ENCODE assay signal across 8 cellular contexts in the genomic region with DNA sequence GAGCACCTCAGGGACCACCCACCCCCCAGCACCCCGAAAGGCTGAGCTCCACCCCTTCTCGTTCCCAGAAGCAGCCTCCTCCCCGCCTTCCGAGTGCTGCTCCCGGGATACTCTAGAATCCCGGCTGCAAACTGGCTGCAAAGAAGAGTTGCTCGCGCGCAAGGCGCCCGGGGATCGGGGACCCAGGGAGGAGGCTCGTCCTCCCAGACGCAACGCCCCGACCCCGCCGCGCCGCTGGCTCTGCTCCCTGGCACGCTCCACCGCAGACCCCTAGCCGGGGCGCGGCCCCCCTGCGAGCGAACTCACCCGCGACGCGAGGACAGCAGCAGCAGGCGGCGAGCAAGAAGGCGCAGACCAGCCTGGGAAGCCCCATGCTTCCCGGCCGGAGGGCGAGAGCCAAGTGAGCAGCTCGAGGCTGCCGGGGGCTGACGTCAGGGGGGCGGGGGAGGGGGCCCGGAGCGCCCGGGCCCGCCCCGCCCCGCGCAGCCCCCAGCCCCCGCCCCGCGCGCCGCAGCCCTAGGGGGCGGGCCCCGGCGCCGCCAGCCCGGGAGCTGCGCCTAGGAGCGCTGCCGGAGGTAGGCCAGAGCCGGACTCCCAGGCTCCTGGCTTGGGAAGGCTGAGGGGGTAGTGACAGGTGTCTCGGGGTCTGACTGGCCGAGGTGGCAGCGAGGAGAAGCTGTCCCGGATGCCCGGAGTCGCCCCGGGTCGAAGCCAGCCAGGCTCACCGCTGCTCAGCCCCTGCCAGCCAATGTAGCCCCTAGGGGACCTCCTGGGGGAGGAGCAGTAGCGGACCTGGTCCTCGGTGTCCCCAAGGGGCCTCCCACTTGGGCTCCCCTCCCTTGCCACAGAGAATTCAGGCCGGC. TPM values are rescaled to one million over a fixed set of nuclear protein-coding genes. Genes with fewer than 3 reads are reported as not detected.
A peak's percentile ranks its signal among the peaks of the same experiment; 100 is the strongest.
DNase-seq lines count a peak whose midpoint lies in the region; ATAC-seq, FAIRE-seq and TF ChIP-seq lines count a peak whose summit lies in the region.

TSS of gene MCAM (minus strand) at position 402 of the 863 bp plus-strand sequence. CDS start at position 373, 29 bp downstream.

- no peak within 1 kb of the TSS for H3K27ac Mint-ChIP-seq in activated naive CD8-positive, alpha-beta T cell

- WGBS in heart right ventricle, 2 donors: 0 to 1% methylated on average over 71 to 74 of the region's 74 CpGs

- no peak for TF ChIP-seq POLR2A in H54 (IDR thresholded peaks at IDR 0.05; ENCODE audit: low read depth, low read length)

- no peak for TF ChIP-seq EP300 in Ishikawa (IDR thresholded peaks at IDR 0.05; ENCODE audit: borderline replicate concordance)

- peak within 1 kb of the TSS; percentile 53 to 94 (median 80) for H3K4me3 ChIP-seq in heart right ventricle

- H3K36me3 Mint-ChIP-seq in activated naive CD8-positive, alpha-beta T cell: no peaks in the 10 kb centered on the region

- ATAC-seq in heart right ventricle: peak; percentile 12 to 45 (median 24)

- peaks cover 0 to 34% (median 18%) of the 10 kb centered on the region in 9 donors for H3K36me3 ChIP-seq in heart right ventricle

- peaks cover 0 to 72% (median 0%) of the 10 kb centered on the region in 7 donors for H3K27me3 ChIP-seq in heart right ventricle

- peak within 1 kb of the TSS; percentile 85 to 99 (median 92) for H3K27ac ChIP-seq in heart right ventricle

- DNase-seq in D721Med (ENCODE audit: insufficient read length, low spot score) (peak; percentile 80), heart right ventricle (peak; percentile 58 to 62), pulmonary artery endothelial cell (ENCODE audit: low read depth, low spot score) (no peak), H54 (ENCODE audit: insufficient read length, low spot score) (no peak), NOMO-1 treated with dmso at 0.1 percent for 144 hours (lab: John Stamatoyannopoulos, UW; ENCODE audit: unreplicated experiment) (no peak)
- DNase-seq in activated effector memory CD4-positive, alpha-beta T cell treated with anti-CD3 and anti-CD28 coated beads, Interleukin-2, amount 50 U/mL, for 16 hours: no peak

- FAIRE-seq in D721Med (lab: Jason Lieb, UNC) (no peak), H54 (lab: Jason Lieb, UNC) (no peak)

- H3K4me3 Mint-ChIP-seq in activated naive CD8-positive, alpha-beta T cell: peak within 1 kb of the TSS; percentile 81

- no peaks in the 10 kb centered on the region for H3K9me3 Mint-ChIP-seq in activated naive CD8-positive, alpha-beta T cell (ENCODE audit: low read depth)

- TF ChIP-seq RAD21 in Ishikawa (IDR thresholded peaks at IDR 0.05; ENCODE audit: low read depth): no peak

- peaks cover 11 to 82% (median 63%) of the 10 kb centered on the region in 9 donors for H3K4me1 ChIP-seq in heart right ventricle

- no peak for TF ChIP-seq CTCF in D721Med (IDR thresholded peaks at IDR 0.05; ENCODE audit: insufficient read depth, missing control alignments)
- no peak for TF ChIP-seq CTCF in heart right ventricle (IDR thresholded peaks at IDR 0.05)

- peaks cover 7% of the 10 kb centered on the region for H3K27me3 Mint-ChIP-seq in activated naive CD8-positive, alpha-beta T cell

- H3K9me3 ChIP-seq in heart right ventricle: no peaks in the 10 kb centered on the region

- H3K4me1 Mint-ChIP-seq in activated naive CD8-positive, alpha-beta T cell (ENCODE audit: low read depth): peaks cover 20% of the 10 kb centered on the region

- intact Hi-C loops in heart right ventricle (cut with DNase I): loop anchor here in 2 of 10 donors (5.0 to 10.0 kb wide), 2 partner anchors 110 to 222 kb away; partner anchors contain the start of gene CBL (in 1 of the 2)

TF ChIP-seq in Ishikawa, 13 proteins besides CTCF, POLR2A, EP300 and RAD21:
- TF ChIP-seq YY1 (IDR thresholded peaks at IDR 0.05; ENCODE audit: low read depth) (no peak), CREB1 (IDR thresholded peaks at IDR 0.05; ENCODE audit: low read depth) (no peak), ZBTB7A (IDR thresholded peaks at IDR 0.05; ENCODE audit: low read depth) (peak; percentile 24; the same call in 1 of the 2 replicates), TEAD4 (IDR thresholded peaks at IDR 0.05) (no peak), TCF12 (IDR thresholded peaks at IDR 0.05; ENCODE audit: low read depth) (no peak; the same call in 1 of the 2 replicates), FOXM1 (IDR thresholded peaks at IDR 0.05; ENCODE audit: borderline replicate concordance, low read depth) (no peak), EGR1 (IDR thresholded peaks at IDR 0.05) (no peak), TAF1 (IDR thresholded peaks at IDR 0.05; ENCODE audit: low read depth) (peak; percentile 80), USF1 (IDR thresholded peaks at IDR 0.05) (no peak), MAX (IDR thresholded peaks at IDR 0.05) (peak; percentile 58; the same call in 1 of the 2 replicates), CEBPB (IDR thresholded peaks at IDR 0.05) (no peak)
- TF ChIP-seq, protein P1, sequence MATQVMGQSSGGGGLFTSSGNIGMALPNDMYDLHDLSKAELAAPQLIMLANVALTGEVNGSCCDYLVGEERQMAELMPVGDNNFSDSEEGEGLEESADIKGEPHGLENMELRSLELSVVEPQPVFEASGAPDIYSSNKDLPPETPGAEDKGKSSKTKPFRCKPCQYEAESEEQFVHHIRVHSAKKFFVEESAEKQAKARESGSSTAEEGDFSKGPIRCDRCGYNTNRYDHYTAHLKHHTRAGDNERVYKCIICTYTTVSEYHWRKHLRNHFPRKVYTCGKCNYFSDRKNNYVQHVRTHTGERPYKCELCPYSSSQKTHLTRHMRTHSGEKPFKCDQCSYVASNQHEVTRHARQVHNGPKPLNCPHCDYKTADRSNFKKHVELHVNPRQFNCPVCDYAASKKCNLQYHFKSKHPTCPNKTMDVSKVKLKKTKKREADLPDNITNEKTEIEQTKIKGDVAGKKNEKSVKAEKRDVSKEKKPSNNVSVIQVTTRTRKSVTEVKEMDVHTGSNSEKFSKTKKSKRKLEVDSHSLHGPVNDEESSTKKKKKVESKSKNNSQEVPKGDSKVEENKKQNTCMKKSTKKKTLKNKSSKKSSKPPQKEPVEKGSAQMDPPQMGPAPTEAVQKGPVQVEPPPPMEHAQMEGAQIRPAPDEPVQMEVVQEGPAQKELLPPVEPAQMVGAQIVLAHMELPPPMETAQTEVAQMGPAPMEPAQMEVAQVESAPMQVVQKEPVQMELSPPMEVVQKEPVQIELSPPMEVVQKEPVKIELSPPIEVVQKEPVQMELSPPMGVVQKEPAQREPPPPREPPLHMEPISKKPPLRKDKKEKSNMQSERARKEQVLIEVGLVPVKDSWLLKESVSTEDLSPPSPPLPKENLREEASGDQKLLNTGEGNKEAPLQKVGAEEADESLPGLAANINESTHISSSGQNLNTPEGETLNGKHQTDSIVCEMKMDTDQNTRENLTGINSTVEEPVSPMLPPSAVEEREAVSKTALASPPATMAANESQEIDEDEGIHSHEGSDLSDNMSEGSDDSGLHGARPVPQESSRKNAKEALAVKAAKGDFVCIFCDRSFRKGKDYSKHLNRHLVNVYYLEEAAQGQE (IDR thresholded peaks at IDR 0.05; ENCODE audit: low read depth): no peak

RNA-seq across cellular contexts. Expression of gene MCAM, which starts in this region (rescaled TPM):
- total RNA-seq in heart right ventricle (100 to 1,000 TPM in 4 of 10 donors, 10 to 100 TPM in 6; 37.8 to 136 (median 96.9) TPM), pulmonary artery endothelial cell (1,937 and 2,031 TPM in 2 replicates)
- polyA plus RNA-seq in heart right ventricle: 10 to 100 TPM; 35.8 to 97.5 TPM

Comparison
In these comparisons a context has a peak if more than half of its experiments do, and no peak if none do; other contexts are left out.
1. RNA of gene MCAM (total RNA-seq): 1,937 to 2,031 TPM in pulmonary artery endothelial cell; 37.8 to 136 TPM in heart right ventricle; every median in the first group is over 10 times any median in the second.
2. DNase-seq: peak in D721Med (single experiment) and heart right ventricle (2 of 2); none in pulmonary artery endothelial cell (single experiment), H54 (single experiment), NOMO-1 treated with dmso at 0.1 percent for 144 hours (single experiment) and activated effector memory CD4-positive, alpha-beta T cell treated with anti-CD3 and anti-CD28 coated beads, Interleukin-2, amount 50 U/mL, for 16 hours (single experiment).